Comparison of ENCODE assay signal across 2 cellular contexts in the genomic region with DNA sequence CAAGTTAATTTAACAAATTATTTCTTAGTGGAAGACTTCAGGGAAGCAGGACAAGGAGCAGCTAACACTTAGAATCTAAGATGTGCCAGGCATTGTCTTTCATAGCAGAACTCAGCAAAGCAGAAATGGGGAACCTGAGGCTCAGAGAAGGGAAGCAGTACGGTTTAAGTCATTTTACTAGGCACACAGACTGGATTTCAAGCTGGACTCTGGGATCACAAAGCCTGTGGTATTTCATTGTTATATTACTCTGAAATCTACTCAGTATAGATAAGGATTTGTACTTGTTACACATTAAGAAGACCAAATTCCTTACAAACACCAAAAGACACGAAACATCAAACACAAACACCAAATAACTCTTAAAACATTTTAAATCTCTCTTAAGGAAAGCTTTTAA.
TF ChIP-seq lines count a peak whose summit lies in the region.

No MANE protein-coding gene starts in this region.

TF ChIP-seq in HepG2, 621 proteins besides CTCF, POLR2A, EP300 and RAD21 (continued from another document):
- TF ChIP-seq YY1 (IDR thresholded peaks at IDR 0.05; ENCODE audit: insufficient read depth, insufficient replicate concordance, low read depth, low read length) (no peak), KLF16 (CRISPR knock-in tag; IDR thresholded peaks at IDR 0.05) (0 out of 4 replicates have a peak, but pooled peaks of 1 of the 2 experiments have one; percentile 10), KLF6 (CRISPR knock-in tag; IDR thresholded peaks at IDR 0.05) (0 out of 2 replicates have a peak, but pooled peaks have one; percentile 32), MIXL1 (CRISPR knock-in tag; IDR thresholded peaks at IDR 0.05) (0 out of 2 replicates have a peak, but pooled peaks have one; percentile 8), ZBTB4 (CRISPR knock-in tag; IDR thresholded peaks at IDR 0.05; ENCODE audit: borderline replicate concordance) (no peak), MED1 (CRISPR knock-in tag; IDR thresholded peaks at IDR 0.05) (0 out of 2 replicates have a peak, but pooled peaks have one; percentile 15), SOX5 (CRISPR knock-in tag; IDR thresholded peaks at IDR 0.05; ENCODE audit: borderline replicate concordance) (peak; percentile 9; the same call in 1 of the 2 replicates), ZNF580 (CRISPR knock-in tag; IDR thresholded peaks at IDR 0.05; ENCODE audit: borderline replicate concordance, low read depth) (no peak), KAT7 (CRISPR knock-in tag; IDR thresholded peaks at IDR 0.05; ENCODE audit: borderline replicate concordance) (peak; percentile 71; the same call in 1 of the 2 replicates), HNF4G (IDR thresholded peaks at IDR 0.05; ENCODE audit: borderline replicate concordance, low read depth, low read length) (0 out of 2 replicates have a peak, but pooled peaks have one; percentile 12), HNF4G (CRISPR knock-in tag; IDR thresholded peaks at IDR 0.05; ENCODE audit: borderline replicate concordance, low read depth) (no peak), ELF3 (CRISPR knock-in tag; IDR thresholded peaks at IDR 0.05) (0 out of 2 replicates have a peak, but pooled peaks have one; percentile 38)
- TF ChIP-seq, protein P1, sequence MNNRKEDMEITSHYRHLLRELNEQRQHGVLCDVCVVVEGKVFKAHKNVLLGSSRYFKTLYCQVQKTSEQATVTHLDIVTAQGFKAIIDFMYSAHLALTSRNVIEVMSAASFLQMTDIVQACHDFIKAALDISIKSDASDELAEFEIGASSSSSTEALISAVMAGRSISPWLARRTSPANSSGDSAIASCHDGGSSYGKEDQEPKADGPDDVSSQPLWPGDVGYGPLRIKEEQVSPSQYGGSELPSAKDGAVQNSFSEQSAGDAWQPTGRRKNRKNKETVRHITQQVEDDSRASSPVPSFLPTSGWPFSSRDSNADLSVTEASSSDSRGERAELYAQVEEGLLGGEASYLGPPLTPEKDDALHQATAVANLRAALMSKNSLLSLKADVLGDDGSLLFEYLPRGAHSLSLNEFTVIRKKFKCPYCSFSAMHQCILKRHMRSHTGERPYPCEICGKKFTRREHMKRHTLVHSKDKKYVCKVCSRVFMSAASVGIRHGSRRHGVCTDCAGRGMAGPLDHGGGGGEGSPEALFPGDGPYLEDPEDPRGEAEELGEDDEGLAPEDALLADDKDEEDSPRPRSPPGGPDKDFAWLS (CRISPR knock-in tag; IDR thresholded peaks at IDR 0.05; ENCODE audit: borderline replicate concordance): no peak
TF ChIP-seq in HepG2: peak in this region for 12.

TF ChIP-seq in WTC11, 78 proteins besides CTCF, POLR2A, EP300 and RAD21 (continued from another document):
- no peak for TF ChIP-seq PRDM15 (CRISPR knock-in tag; IDR thresholded peaks at IDR 0.05)
- no peak for TF ChIP-seq MXD4 (CRISPR knock-in tag; IDR thresholded peaks at IDR 0.05; ENCODE audit: borderline replicate concordance)
- TF ChIP-seq, protein P2, sequence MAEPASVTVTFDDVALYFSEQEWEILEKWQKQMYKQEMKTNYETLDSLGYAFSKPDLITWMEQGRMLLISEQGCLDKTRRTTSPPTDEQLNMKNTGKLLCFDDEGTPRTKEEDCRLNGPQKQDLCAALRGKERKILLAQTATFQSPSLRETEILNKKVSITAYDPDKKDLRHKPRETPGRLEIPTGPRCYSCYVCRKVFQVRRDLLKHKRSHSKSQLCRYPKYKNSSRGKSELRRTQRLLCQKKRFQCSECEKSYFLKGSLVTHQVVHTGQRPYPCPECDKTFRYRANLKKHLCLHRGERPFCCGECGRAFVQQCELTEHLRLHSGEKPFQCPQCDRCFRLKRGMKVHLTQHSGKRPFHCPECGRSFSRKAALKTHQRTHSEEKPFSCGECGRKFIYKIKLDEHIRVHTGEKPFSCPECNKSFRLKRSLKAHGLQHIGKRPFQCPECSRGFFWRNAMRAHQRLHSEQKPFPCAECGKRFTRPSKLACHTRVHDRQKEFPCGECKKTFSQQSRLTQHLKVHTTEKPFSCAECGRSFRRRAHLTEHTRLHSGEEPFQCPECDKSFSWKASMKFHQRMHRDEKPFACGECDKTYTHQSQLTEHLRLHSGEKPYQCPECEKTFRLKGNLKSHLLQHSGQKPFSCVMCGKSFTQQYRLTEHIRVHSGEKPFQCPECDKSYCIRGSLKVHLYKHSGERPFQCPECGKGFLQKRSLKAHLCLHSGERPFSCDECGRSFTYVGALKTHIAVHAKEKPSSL (CRISPR knock-in tag; conservative IDR thresholded peaks at IDR 0.05): no peak
- no peak for TF ChIP-seq RELA (CRISPR knock-in tag; IDR thresholded peaks at IDR 0.05; ENCODE audit: borderline replicate concordance)
- no peak for TF ChIP-seq ZNF532 (CRISPR knock-in tag; IDR thresholded peaks at IDR 0.05; ENCODE audit: borderline replicate concordance)
- TF ChIP-seq E2F5 (CRISPR knock-in tag; IDR thresholded peaks at IDR 0.05): no peak
- no peak for TF ChIP-seq USF2 (CRISPR knock-in tag; IDR thresholded peaks at IDR 0.05)
- no peak for TF ChIP-seq GTF2I (CRISPR knock-in tag; conservative IDR thresholded peaks at IDR 0.05)
- TF ChIP-seq ERG (CRISPR knock-in tag; IDR thresholded peaks at IDR 0.05): no peak
- no peak for TF ChIP-seq ESRRA (CRISPR knock-in tag; IDR thresholded peaks at IDR 0.05; ENCODE audit: borderline replicate concordance)
- no peak for TF ChIP-seq ZNF416 (CRISPR knock-in tag; IDR thresholded peaks at IDR 0.05)
- TF ChIP-seq ATF6 (CRISPR knock-in tag; IDR thresholded peaks at IDR 0.05): no peak
- TF ChIP-seq ZNF512 (CRISPR knock-in tag; IDR thresholded peaks at IDR 0.05; ENCODE audit: borderline replicate concordance): no peak
- no peak for TF ChIP-seq RORB (CRISPR knock-in tag; IDR thresholded peaks at IDR 0.05)
- TF ChIP-seq SMAD4 (CRISPR knock-in tag; IDR thresholded peaks at IDR 0.05): no peak
